In the genomic region with DNA sequence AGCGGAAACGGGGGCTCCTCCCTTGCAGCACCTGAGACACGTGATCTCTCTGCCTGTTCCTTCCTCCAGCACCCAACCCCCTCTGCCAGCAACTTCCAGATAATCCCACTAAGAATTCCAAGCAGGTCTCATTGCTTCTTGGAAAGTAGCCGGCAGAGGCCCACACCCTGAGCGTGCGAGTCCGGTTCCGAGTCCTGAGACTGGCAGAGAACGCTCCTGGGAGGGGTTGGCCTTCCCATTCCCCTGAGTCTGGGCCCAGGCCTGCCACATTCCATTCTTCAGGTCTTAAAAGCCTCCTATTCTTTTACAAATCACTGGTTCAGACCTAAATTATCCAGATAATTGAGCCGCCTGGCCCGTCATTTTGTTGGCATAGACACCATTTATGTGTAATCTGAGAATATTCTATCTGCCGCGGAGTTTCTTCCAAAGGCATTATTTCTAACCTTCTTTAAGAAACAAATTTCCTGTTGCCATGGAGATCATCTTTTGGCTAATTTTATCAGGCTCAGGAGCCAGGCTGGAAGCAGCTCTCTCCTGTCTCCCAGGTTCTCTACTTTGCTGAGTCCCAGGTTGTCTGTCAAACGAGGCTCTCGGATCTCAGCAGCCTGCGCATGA, we compare ENCODE assay signal across 18 cellular contexts.
DNase-seq lines count a peak whose midpoint lies in the region; ATAC-seq and TF ChIP-seq lines count a peak whose summit lies in the region.
"Had no signal": no experiment of that assay in that cellular context is flagged by ENCODE, and none has a peak within 500 bp of the region (broad histone marks: within the 10 kb centered on the region; RNA-seq: fewer than 3 reads in every experiment).

No MANE protein-coding gene starts in this region.

- TF ChIP-seq EP300 in neural cell (conservative IDR thresholded peaks at IDR 0.05; ENCODE audit: poor library complexity, severe bottlenecking): no peak

- H3K9ac ChIP-seq in NT2/D1 (ENCODE audit: insufficient read length, low read depth) (peak overlapping the region; percentile 76), neural cell (ENCODE audit: low read length) (peak overlapping the region; percentile 3)

- H3K9me3 ChIP-seq in NT2/D1 (ENCODE audit: insufficient read depth, low read length) (no peaks in the 10 kb centered on the region), hepatocyte (ENCODE audit: low read depth) (no peaks in the 10 kb centered on the region), neural cell (ENCODE audit: low read length) (no peaks in the 10 kb centered on the region), testis (no peaks in the 10 kb centered on the region)
- H3K9me3 ChIP-seq: ascending aorta, neutrophil had no signal

- H3K79me2 ChIP-seq in hepatocyte (no peaks in the 10 kb centered on the region), neural cell (replicated peaks; ENCODE audit: insufficient read depth, low read length) (no peaks in the 10 kb centered on the region)

- H4K20me1 ChIP-seq in hepatocyte (ENCODE audit: insufficient read depth, poor library complexity, severe bottlenecking) (no peaks in the 10 kb centered on the region), neural cell (ENCODE audit: insufficient read depth) (no peaks in the 10 kb centered on the region)

- H3K4me1 ChIP-seq in NT2/D1 (ENCODE audit: insufficient read depth, insufficient read length): peaks cover 7% of the 10 kb centered on the region
- peaks cover 34% of the 10 kb centered on the region for H3K4me1 ChIP-seq in hepatocyte (ENCODE audit: insufficient read depth)
- H3K4me1 ChIP-seq in testis: no peaks in the 10 kb centered on the region
- H3K4me1 ChIP-seq: ascending aorta had no signal

- 37% methylated on average over 16 of the region's 16 CpGs for WGBS in hepatocyte (ENCODE audit: low lambda C conversion rate, missing lambda C conversion rate)
- WGBS in testis, 2 donors: 69 to 76% methylated on average over 15 to 16 of the region's 16 CpGs

- H3K27ac ChIP-seq in hepatocyte (peak overlapping the region; percentile 86), neural cell (ENCODE audit: low read length) (peak overlapping the region; percentile 53), testis (no peak overlapping the region)
- H3K27ac ChIP-seq: ascending aorta, neutrophil, RWPE1 had no signal

- H3K9me2 ChIP-seq in hepatocyte (replicated peaks; ENCODE audit: insufficient read depth) (no peaks in the 10 kb centered on the region), neural cell (ENCODE audit: insufficient read depth, low read length) (no peaks in the 10 kb centered on the region)

- TF ChIP-seq POLR2A in testis (IDR thresholded peaks at IDR 0.05): no peak

- no peak for TF ChIP-seq RAD21 in neural cell (conservative IDR thresholded peaks at IDR 0.05)

- no peak for TF ChIP-seq CTCF in hepatocyte (IDR thresholded peaks at IDR 0.05; ENCODE audit: poor library complexity)
- TF ChIP-seq CTCF in neural cell (IDR thresholded peaks at IDR 0.05; ENCODE audit: poor library complexity, severe bottlenecking): no peak
- no peak for TF ChIP-seq CTCF in testis (IDR thresholded peaks at IDR 0.05)

- H3K27me3 ChIP-seq in NT2/D1 (ENCODE audit: insufficient read depth, insufficient read length) (no peaks in the 10 kb centered on the region), hepatocyte (no peaks in the 10 kb centered on the region), neural cell (ENCODE audit: insufficient read depth, low read depth, low read length) (no peaks in the 10 kb centered on the region), testis (no peaks in the 10 kb centered on the region)
- H3K27me3 ChIP-seq: ascending aorta, neutrophil had no signal

- H3K36me3 ChIP-seq in NT2/D1 (ENCODE audit: insufficient read depth, insufficient read length, low read length): no peaks in the 10 kb centered on the region
- no peaks in the 10 kb centered on the region for H3K36me3 ChIP-seq in hepatocyte (replicated peaks; ENCODE audit: insufficient read depth, low read depth)
- H3K36me3 ChIP-seq in neural cell (ENCODE audit: insufficient read depth, low read length): no peaks in the 10 kb centered on the region
- H3K36me3 ChIP-seq in testis (ENCODE audit: low read depth, missing control alignments): no peaks in the 10 kb centered on the region
- H3K36me3 ChIP-seq: ascending aorta, neutrophil had no signal

- H3K4me3 ChIP-seq in NT2/D1 (ENCODE audit: insufficient read length, low read depth) (peak overlapping the region; percentile 10), hepatocyte (no peak overlapping the region), neural cell (ENCODE audit: low read length) (peak overlapping the region; percentile 44), testis (no peak overlapping the region)
- H3K4me3 ChIP-seq: ascending aorta had no signal

- peak; percentile 97 for DNase-seq in NT2/D1 (ENCODE audit: low read depth, low spot score)
- peak; percentile 70 for DNase-seq in hepatocyte (ENCODE audit: low spot score)
- DNase-seq in testis: no peak
- no peak for DNase-seq in SIG-M5 (lab: John Stamatoyannopoulos, UW)
- DNase-seq: activated B cell treated with CpG ODN at 0.5 μM for 24 hours, activated gamma-delta T cell, C1 segment of cervical spinal cord, HFFc6, mammary epithelial cell, NCI-H187, T-cell had no signal

- peak overlapping the region; percentile 66 for H3K4me2 ChIP-seq in hepatocyte
- H3K4me2 ChIP-seq in neural cell (ENCODE audit: low read length): peak overlapping the region; percentile 2

- peaks cover 5% of the 10 kb centered on the region for H3F3A ChIP-seq in neural cell (ENCODE audit: insufficient read depth, low read length, poor library complexity, severe bottlenecking)

- no peak for ATAC-seq in GM18517 (IDR thresholded peaks at IDR 0.05; ENCODE audit: unreplicated experiment)
- no peak for ATAC-seq in HG02798 (IDR thresholded peaks at IDR 0.05; ENCODE audit: poor library complexity, unreplicated experiment)
- ATAC-seq: stimulated activated effector memory CD8-positive, alpha-beta T cell treated with anti-CD3 and anti-CD28 coated beads, Interleukin-12 subunit alpha, Interleukin-12 subunit beta, amount 100 ng/mL, for 72 hours; T-cell had no signal

- intact Hi-C loops in testis (cut with DNase I; ENCODE audit: low total_unique reads): no loop called here

- H2AFZ ChIP-seq in hepatocyte (peak overlapping the region; percentile 44), neural cell (ENCODE audit: low read depth, low read length) (peak overlapping the region; percentile 7)

TF ChIP-seq in neural cell, 6 proteins besides CTCF, POLR2A, EP300 and RAD21:
- TF ChIP-seq MXI1 (conservative IDR thresholded peaks at IDR 0.05; ENCODE audit: poor library complexity, severe bottlenecking) (no peak), POLR2AphosphoS5 (IDR thresholded peaks at IDR 0.05) (peak; percentile 16), SMC3 (conservative IDR thresholded peaks at IDR 0.05; ENCODE audit: poor library complexity) (peak; percentile 22), TAF1 (IDR thresholded peaks at IDR 0.05; ENCODE audit: low read depth) (no peak), EZH2 (IDR thresholded peaks at IDR 0.05; ENCODE audit: borderline replicate concordance, insufficient read depth, low read length, poor library complexity, severe bottlenecking) (no peak)
- TF ChIP-seq, protein P1, sequence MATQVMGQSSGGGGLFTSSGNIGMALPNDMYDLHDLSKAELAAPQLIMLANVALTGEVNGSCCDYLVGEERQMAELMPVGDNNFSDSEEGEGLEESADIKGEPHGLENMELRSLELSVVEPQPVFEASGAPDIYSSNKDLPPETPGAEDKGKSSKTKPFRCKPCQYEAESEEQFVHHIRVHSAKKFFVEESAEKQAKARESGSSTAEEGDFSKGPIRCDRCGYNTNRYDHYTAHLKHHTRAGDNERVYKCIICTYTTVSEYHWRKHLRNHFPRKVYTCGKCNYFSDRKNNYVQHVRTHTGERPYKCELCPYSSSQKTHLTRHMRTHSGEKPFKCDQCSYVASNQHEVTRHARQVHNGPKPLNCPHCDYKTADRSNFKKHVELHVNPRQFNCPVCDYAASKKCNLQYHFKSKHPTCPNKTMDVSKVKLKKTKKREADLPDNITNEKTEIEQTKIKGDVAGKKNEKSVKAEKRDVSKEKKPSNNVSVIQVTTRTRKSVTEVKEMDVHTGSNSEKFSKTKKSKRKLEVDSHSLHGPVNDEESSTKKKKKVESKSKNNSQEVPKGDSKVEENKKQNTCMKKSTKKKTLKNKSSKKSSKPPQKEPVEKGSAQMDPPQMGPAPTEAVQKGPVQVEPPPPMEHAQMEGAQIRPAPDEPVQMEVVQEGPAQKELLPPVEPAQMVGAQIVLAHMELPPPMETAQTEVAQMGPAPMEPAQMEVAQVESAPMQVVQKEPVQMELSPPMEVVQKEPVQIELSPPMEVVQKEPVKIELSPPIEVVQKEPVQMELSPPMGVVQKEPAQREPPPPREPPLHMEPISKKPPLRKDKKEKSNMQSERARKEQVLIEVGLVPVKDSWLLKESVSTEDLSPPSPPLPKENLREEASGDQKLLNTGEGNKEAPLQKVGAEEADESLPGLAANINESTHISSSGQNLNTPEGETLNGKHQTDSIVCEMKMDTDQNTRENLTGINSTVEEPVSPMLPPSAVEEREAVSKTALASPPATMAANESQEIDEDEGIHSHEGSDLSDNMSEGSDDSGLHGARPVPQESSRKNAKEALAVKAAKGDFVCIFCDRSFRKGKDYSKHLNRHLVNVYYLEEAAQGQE (IDR thresholded peaks at IDR 0.05; ENCODE audit: borderline replicate concordance): no peak
TF ChIP-seq in neural cell: peak in this region for 2.

Comparison
In these comparisons a context has a peak if more than half of its experiments do, and no peak if none do; other contexts are left out.
1. DNase-seq: peak in NT2/D1 (single experiment) and hepatocyte (single experiment); none in testis (single experiment) and SIG-M5 (single experiment).
2. H3K4me3 ChIP-seq: peak in NT2/D1 (single experiment) and neural cell (single experiment); none in hepatocyte (single experiment) and testis (0 of 2).
3. H3K27ac ChIP-seq: peak in hepatocyte (single experiment) and neural cell (single experiment); none in testis (0 of 2).